Comparison of ENCODE assay signal across 8 cellular contexts in genomic region chr19:13880059-13880672, GRCh38. TPM values are rescaled to one million over a fixed set of nuclear protein-coding genes. Genes with fewer than 3 reads are reported as not detected.
DNase-seq lines count a peak whose midpoint lies in the region; ATAC-seq and TF ChIP-seq lines count a peak whose summit lies in the region.

No MANE protein-coding gene starts in this region.

- DNase-seq in CD4-positive, alpha-beta T cell: peak; percentile 92 to 99 (median 98)
- DNase-seq in HL-60 (ENCODE audit: low read depth in 1 of 2, low spot score in 1 of 2): peak; percentile 93 to 96
- DNase-seq in NCI-H82 treated with DMSO at 0.1 percent for 48 hours (lab: John Stamatoyannopoulos, UW; ENCODE audit: unreplicated experiment): peak; percentile 87
- peak; percentile 99 for DNase-seq in activated CD4-positive, alpha-beta memory T cell treated with anti-CD3 and anti-CD28 coated beads, Interleukin-2, amount 10 ng/mL, durations not matched to agents 7 days and 5 days
- peak; percentile 99 for DNase-seq in lower lobe of right lung
- DNase-seq in stimulated activated CD4-positive, alpha-beta T cell treated with anti-CD3 and anti-CD28 coated beads, TNF-alpha, amount 100 ng/mL, for 24 hours (ENCODE audit: low read depth in 3 of 3): peak; percentile 96 to 99 (median 98)

- H3K9me3 ChIP-seq in CD4-positive, alpha-beta T cell (ENCODE audit: control insufficient read depth, low read length): no peaks in the 10 kb centered on the region
- no peaks in the 10 kb centered on the region for H3K9me3 ChIP-seq in duodenal mucosa (ENCODE audit: control insufficient read depth in 1 of 2, low read length in 2 of 2)
- H3K9me3 ChIP-seq in lower lobe of right lung: no peaks in the 10 kb centered on the region

- H3K27me3 ChIP-seq in CD4-positive, alpha-beta T cell (ENCODE audit: control insufficient read depth, insufficient read depth, low read length): no peaks in the 10 kb centered on the region
- H3K27me3 ChIP-seq in HL-60 (ENCODE audit: insufficient read depth, poor library complexity, severe bottlenecking) (no peaks in the 10 kb centered on the region), duodenal mucosa (ENCODE audit: control insufficient read depth in 1 of 2, insufficient read depth in 2 of 2, low read length in 2 of 2) (no peaks in the 10 kb centered on the region), lower lobe of right lung (ENCODE audit: low read depth) (no peaks in the 10 kb centered on the region)

- TF ChIP-seq CTCF in CD4-positive, alpha-beta T cell (IDR thresholded peaks at IDR 0.05): peak; percentile 99
- TF ChIP-seq CTCF in HL-60 (IDR thresholded peaks at IDR 0.05; ENCODE audit: insufficient read depth, low read length) (peak; percentile 86), lower lobe of right lung (IDR thresholded peaks at IDR 0.05) (peak; percentile 99)

- H3K4me3 ChIP-seq in HL-60 (replicated peaks; ENCODE audit: insufficient read depth, low read length): no peak overlapping the region
- peak overlapping the region; percentile 56 to 58 for H3K4me3 ChIP-seq in duodenal mucosa (ENCODE audit: low read depth in 1 of 2, low read length in 2 of 2)
- H3K4me3 ChIP-seq in lower lobe of right lung: peak overlapping the region; percentile 27

- no peaks in the 10 kb centered on the region for H3K9me3 Mint-ChIP-seq in CD4-positive, alpha-beta T cell
- H3K9me3 Mint-ChIP-seq in activated CD4-positive, alpha-beta memory T cell treated with anti-CD3 and anti-CD28 coated beads, Interleukin-2, amount 10 ng/mL, durations not matched to agents 7 days and 5 days: no peaks in the 10 kb centered on the region

- peaks cover 41% of the 10 kb centered on the region for H3K4me1 Mint-ChIP-seq in CD4-positive, alpha-beta T cell (ENCODE audit: low read depth)
- peaks cover 35% of the 10 kb centered on the region for H3K4me1 Mint-ChIP-seq in activated CD4-positive, alpha-beta memory T cell treated with anti-CD3 and anti-CD28 coated beads, Interleukin-2, amount 10 ng/mL, durations not matched to agents 7 days and 5 days

- peak overlapping the region; percentile 32 for H3K27ac ChIP-seq in CD4-positive, alpha-beta T cell (ENCODE audit: low read depth, low read length)
- peak overlapping the region; percentile 20; the same call in 1 of the 2 replicates for H3K27ac ChIP-seq in HL-60 (replicated peaks)
- peak overlapping the region; percentile 69 for H3K27ac ChIP-seq in duodenal mucosa (ENCODE audit: low read depth, low read length)
- peak overlapping the region; percentile 66 for H3K27ac ChIP-seq in lower lobe of right lung

- intact Hi-C loops in CD4-positive, alpha-beta T cell (cut with DNase I, micrococcal nuclease): loop anchor here (1.0 to 10.0 kb wide), 14 partner anchors 27 to 595 kb away; partner anchors contain the start of genes ASF1B (in 2 of the 2), DCAF15 (in 2 of the 2), ADGRL1 (in 1 of the 2) and BRME1 (in 1 of the 2)
- intact Hi-C loops in lower lobe of right lung (cut with DNase I): no loop called here

- H3K27me3 Mint-ChIP-seq in CD4-positive, alpha-beta T cell: no peaks in the 10 kb centered on the region
- H3K27me3 Mint-ChIP-seq in activated CD4-positive, alpha-beta memory T cell treated with anti-CD3 and anti-CD28 coated beads, Interleukin-2, amount 10 ng/mL, durations not matched to agents 7 days and 5 days: no peaks in the 10 kb centered on the region

- ATAC-seq in CD4-positive, alpha-beta T cell (ENCODE audit: poor library complexity): peak; percentile 96
- ATAC-seq in GM19438 (IDR thresholded peaks at IDR 0.05; ENCODE audit: low read depth, unreplicated experiment) (peak; percentile 59), lower lobe of right lung (peak; percentile 97 to 98)

- POLR2A ChIA-PET in CD4-positive, alpha-beta T cell (lab: Charles Lee): interaction anchor here (0.6 to 2.6 kb wide), 7 partner anchors 126 to 256 kb away, joined by 3 to 19 read pairs (median 3); partner anchors contain the start of genes ASF1B, IL27RA and RFX1
- POLR2A ChIA-PET in activated CD4-positive, alpha-beta memory T cell treated with anti-CD3 and anti-CD28 coated beads, Interleukin-2, amount 10 ng/mL, durations not matched to agents 7 days and 5 days (lab: Charles Lee): interaction anchor here (0.6 to 3.5 kb wide), 10 partner anchors 26 to 257 kb away, joined by 3 to 18 read pairs (median 4); partner anchors contain the start of genes ASF1B, BRME1, CC2D1A and IL27RA

- H3K36me3 Mint-ChIP-seq in CD4-positive, alpha-beta T cell (ENCODE audit: low read depth): no peaks in the 10 kb centered on the region
- H3K36me3 Mint-ChIP-seq in activated CD4-positive, alpha-beta memory T cell treated with anti-CD3 and anti-CD28 coated beads, Interleukin-2, amount 10 ng/mL, durations not matched to agents 7 days and 5 days (ENCODE audit: low read depth): no peaks in the 10 kb centered on the region

- H3K4me1 ChIP-seq in duodenal mucosa (ENCODE audit: control insufficient read depth in 1 of 2, insufficient read depth in 2 of 2, low read length in 2 of 2) (peaks cover 40 to 51% of the 10 kb centered on the region in 2 donors), lower lobe of right lung (peaks cover 25% of the 10 kb centered on the region)

- H3K4me3 Mint-ChIP-seq in CD4-positive, alpha-beta T cell: no peak overlapping the region
- H3K4me3 Mint-ChIP-seq in activated CD4-positive, alpha-beta memory T cell treated with anti-CD3 and anti-CD28 coated beads, Interleukin-2, amount 10 ng/mL, durations not matched to agents 7 days and 5 days: peak overlapping the region; percentile 19

- peak overlapping the region; percentile 49 to 66 for H3K9ac ChIP-seq in duodenal mucosa (ENCODE audit: low read depth in 1 of 2, low read length in 2 of 2)

- CTCF ChIA-PET in CD4-positive, alpha-beta T cell (lab: Charles Lee): interaction anchor here (0.5 to 4.5 kb wide), 16 partner anchors 18 to 257 kb away, joined by 3 to 27 read pairs (median 4); partner anchors contain the start of genes ASF1B, DCAF15, IL27RA and MISP3
- CTCF ChIA-PET in activated CD4-positive, alpha-beta memory T cell treated with anti-CD3 and anti-CD28 coated beads, Interleukin-2, amount 10 ng/mL, durations not matched to agents 7 days and 5 days (lab: Charles Lee): interaction anchor here (0.5 to 5.3 kb wide), 23 partner anchors 23 to 581 kb away, joined by 3 to 52 read pairs (median 4); partner anchors contain the start of genes C19orf53, MISP3 and RFX1

- peak overlapping the region; percentile 76 for H3K27ac Mint-ChIP-seq in CD4-positive, alpha-beta T cell
- H3K27ac Mint-ChIP-seq in activated CD4-positive, alpha-beta memory T cell treated with anti-CD3 and anti-CD28 coated beads, Interleukin-2, amount 10 ng/mL, durations not matched to agents 7 days and 5 days: peak overlapping the region; percentile 80

- H3K36me3 ChIP-seq in duodenal mucosa (ENCODE audit: control insufficient read depth in 1 of 2, insufficient read depth in 2 of 2, low read length in 2 of 2) (no peaks in the 10 kb centered on the region), lower lobe of right lung (no peaks in the 10 kb centered on the region)

RNA-seq across cellular contexts. Expression of gene NANOS3, which starts 3.2 kb away (rescaled TPM):
- under 1 TPM in 1 of 2 experiments, not detected in 1; 0.87 TPM for total RNA-seq in CD4-positive, alpha-beta T cell
- total RNA-seq in activated CD4-positive, alpha-beta memory T cell treated with anti-CD3 and anti-CD28 coated beads, Interleukin-2, amount 10 ng/mL, durations not matched to agents 7 days and 5 days: under 1 TPM; 0.65 to 0.95 TPM
- 0.68 TPM for total RNA-seq in lower lobe of right lung

RNA-seq across cellular contexts. Expression of gene BRME1, which starts 25.8 kb away (rescaled TPM):
- 1 to 10 TPM; 1.1 to 1.3 TPM for total RNA-seq in CD4-positive, alpha-beta T cell
- total RNA-seq in activated CD4-positive, alpha-beta memory T cell treated with anti-CD3 and anti-CD28 coated beads, Interleukin-2, amount 10 ng/mL, durations not matched to agents 7 days and 5 days: 1 to 10 TPM; 3.8 to 4.4 TPM
- 2.0 TPM for total RNA-seq in lower lobe of right lung

RNA-seq across cellular contexts. Expression of gene CC2D1A, which starts 25.8 kb away (rescaled TPM):
- 10 to 100 TPM; 16.4 to 16.9 TPM for total RNA-seq in CD4-positive, alpha-beta T cell
- total RNA-seq in activated CD4-positive, alpha-beta memory T cell treated with anti-CD3 and anti-CD28 coated beads, Interleukin-2, amount 10 ng/mL, durations not matched to agents 7 days and 5 days: 10 to 100 TPM; 30.6 to 32.7 TPM
- total RNA-seq in lower lobe of right lung: 32.4 TPM

RNA-seq across cellular contexts. Expression of gene PODNL1, which starts 58.1 kb away (rescaled TPM):
- total RNA-seq in CD4-positive, alpha-beta T cell: not detected
- under 1 TPM; 0.35 to 0.48 TPM for total RNA-seq in activated CD4-positive, alpha-beta memory T cell treated with anti-CD3 and anti-CD28 coated beads, Interleukin-2, amount 10 ng/mL, durations not matched to agents 7 days and 5 days
- 2.7 TPM for total RNA-seq in lower lobe of right lung
